ENCODE assay signal across 34 cellular contexts in genomic region chr1:59074574-59074973, GRCh38.
"Had no signal": no experiment of that assay in that cellular context is flagged by ENCODE, and none has a peak within 500 bp of the region (broad histone marks: within the 10 kb centered on the region; RNA-seq: fewer than 3 reads in every experiment).

No MANE protein-coding gene starts in this region.

- FAIRE-seq: astrocyte, bronchial epithelial cell had no signal

- DNase-seq: activated effector memory CD4-positive, alpha-beta T cell treated with anti-CD3 and anti-CD28 coated beads, Interleukin-2, amount 50 U/mL, for 16 hours; activated effector memory CD4-positive, alpha-beta T cell treated with Interleukin-2 at 50 U/mL for 16 hours; activated gamma-delta T cell; activated gamma-delta T cell treated with Interleukin-2 at 50 U/mL for 16 hours; activated naive CD4-positive, alpha-beta T cell; activated naive CD4-positive, alpha-beta T cell treated with anti-CD3 and anti-CD28 coated beads for 36 hours; activated naive CD4-positive, alpha-beta T cell treated with anti-CD3 and anti-CD28 coated beads, Interleukin-2, amount 10 ng/mL, durations not matched to agents 7 days and 5 days; activated naive CD4-positive, alpha-beta T cell treated with anti-CD3 and anti-CD28 coated beads, Interleukin-2, amount 50 U/mL, for 16 hours; activated naive CD4-positive, alpha-beta T cell treated with Interleukin-2 at 50 U/mL for 16 hours; activated naive CD8-positive, alpha-beta T cell treated with anti-CD3 and anti-CD28 coated beads for 36 hours; activated naive CD8-positive, alpha-beta T cell treated with anti-CD3 and anti-CD28 coated beads, Interleukin-2, amount 10 ng/mL, durations not matched to agents 7 days and 5 days; activated naive CD8-positive, alpha-beta T cell treated with anti-CD3 and anti-CD28 coated beads, Interleukin-2, amount 50 U/mL, for 24 hours; activated T-cell treated with anti-CD3 and anti-CD28 coated beads, Interleukin-2, amount 50 U/mL, for 1 hour; activated T-cell treated with anti-CD3 and anti-CD28 coated beads, Interleukin-2, amount 50 U/mL, for 24 hours; activated T-cell treated with anti-CD3 and anti-CD28 coated beads, Interleukin-2, amount 50 U/mL, for 4 hours; activated T-cell treated with anti-CD3 and anti-CD28 coated beads, Interleukin-2, amount 50 U/mL, for 48 hours; activated T-cell treated with anti-CD3 and anti-CD28 coated beads, Interleukin-2, amount 50 U/mL, for 72 hours; adrenal gland; amniotic stem cell; amygdala; anterior cingulate cortex; aorta; body of pancreas; brain microvascular endothelial cell; caudate nucleus; central memory CD4-positive, alpha-beta T cell; cerebellar nuclear complex had no signal

- ATAC-seq: activated naive CD4-positive, alpha-beta T cell treated with anti-CD3 and anti-CD28 coated beads, Interleukin-2, amount 50 U/mL, for 72 hours; activated naive CD8-positive, alpha-beta T cell treated with anti-CD3 and anti-CD28 coated beads, Interleukin-2, amount 50 U/mL, for 24 hours; activated T-cell treated with anti-CD3 and anti-CD28 coated beads, Interleukin-2, amount 50 U/mL, for 4 hours; activated T-cell treated with anti-CD3 and anti-CD28 coated beads, Interleukin-2, amount 50 U/mL, for 72 hours; activated T-helper 17 cell treated with anti-CD3 and anti-CD28 coated beads, Interleukin-2, amount 50 U/mL, for 72 hours; body of pancreas had no signal

- H3K4me1 ChIP-seq: ascending aorta, breast epithelium had no signal

- H3K27me3 ChIP-seq: adrenal gland, ascending aorta, body of pancreas, brain microvascular endothelial cell, breast epithelium had no signal

- H3K36me3 ChIP-seq: adrenal gland, ascending aorta, brain microvascular endothelial cell, breast epithelium, cardiac muscle cell had no signal

- H3K9me3 ChIP-seq: adrenal gland, ascending aorta, body of pancreas, breast epithelium had no signal

- H3K4me3 ChIP-seq: adrenal gland, ascending aorta, body of pancreas, breast epithelium, cardiac muscle cell had no signal

- H3K27ac ChIP-seq: adrenal gland, ascending aorta, body of pancreas, brain microvascular endothelial cell, breast epithelium, cardiac muscle cell had no signal
